In the genomic region with DNA sequence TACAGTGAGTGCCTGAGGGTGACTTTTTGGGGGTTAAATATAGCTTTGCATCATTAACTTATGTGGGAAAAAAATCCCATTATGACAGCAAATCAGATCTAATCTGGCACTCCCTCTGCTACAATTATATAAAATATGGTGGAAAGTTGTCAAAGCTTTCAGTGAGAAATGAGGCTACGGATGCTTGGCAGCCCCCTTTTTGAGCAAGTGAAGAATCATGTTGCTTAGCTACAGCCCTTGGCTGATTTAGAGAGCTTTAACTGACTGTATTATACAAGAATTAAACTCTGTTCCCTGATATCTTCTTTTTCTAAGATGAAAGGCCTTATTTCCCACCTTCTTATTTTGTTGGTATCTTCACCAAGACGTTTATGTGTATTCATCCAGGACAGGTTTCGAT, we compare ENCODE assay signal across 16 cellular contexts. TPM values are rescaled to one million over a fixed set of nuclear protein-coding genes. Genes with fewer than 3 reads are reported as not detected.
A peak's percentile ranks its signal among the peaks of the same experiment; 100 is the strongest.
DNase-seq lines count a peak whose midpoint lies in the region; TF ChIP-seq lines count a peak whose summit lies in the region.
"Had no signal": no experiment of that assay in that cellular context is flagged by ENCODE, and none has a peak within 500 bp of the region (broad histone marks: within the 10 kb centered on the region; RNA-seq: fewer than 3 reads in every experiment).

No MANE protein-coding gene starts in this region.

- DNase-seq in NCI-H1105 treated with DMSO at 0.1 percent for 48 hours (lab: John Stamatoyannopoulos, UW), result peak; percentile 26
- DNase-seq in NCI-H1105 (lab: John Stamatoyannopoulos, UW), result no peak
- DNase-seq in DMS79 treated with DMSO at 0.1 percent for 48 hours (lab: John Stamatoyannopoulos, UW), result peak; percentile 44
- peak in 24 of 42 donors; percentile 8 to 70 (median 39) for DNase-seq in head of caudate nucleus
- peak; percentile 2 for DNase-seq in occipital lobe (lab: John Stamatoyannopoulos, UW)
- DNase-seq in colonic mucosa, result no peak
- DNase-seq in immature natural killer cell, result no peak
- DNase-seq in HEK293T (ENCODE audit: extremely low spot score), result no peak
- DNase-seq: AML-193; CD4-positive, alpha-beta memory T cell had no signal

- H3K36me3 ChIP-seq in colonic mucosa, result no peaks in the 10 kb centered on the region
- H3K36me3 ChIP-seq: BLaER1, HAP-1 had no signal

- no peak overlapping the region for H3K4me3 ChIP-seq in colonic mucosa
- H3K4me3 ChIP-seq: A549, BLaER1, HAP-1 had no signal

- H3K4me1 ChIP-seq in colonic mucosa, result no peaks in the 10 kb centered on the region
- H3K4me1 ChIP-seq: A549, BLaER1, HAP-1 had no signal

- POLR2A ChIA-PET in HEK293T (lab: Yijun Ruan, JAX), result no interaction called here

- no peak overlapping the region for H3K27ac ChIP-seq in colonic mucosa
- H3K27ac ChIP-seq: 22Rv1, A549, BLaER1, HL-60 had no signal

- intact Hi-C loops in head of caudate nucleus (cut with DNase I), result no loop called here
- intact Hi-C loops in colonic mucosa (cut with DNase I), result no loop called here

- TF ChIP-seq CTCF in colonic mucosa (IDR thresholded peaks at IDR 0.05), result no peak

- no peak overlapping the region for H3K4me3 Mint-ChIP-seq in immature natural killer cell
- H3K4me3 Mint-ChIP-seq: CD14-positive monocyte; CD4-positive, alpha-beta memory T cell had no signal

- peaks cover 0 to 2% (median 1%) of the 10 kb centered on the region in 3 donors for H3K27me3 Mint-ChIP-seq in immature natural killer cell (ENCODE audit: low read depth in 3 of 3)

- no peaks in the 10 kb centered on the region for H3K4me1 Mint-ChIP-seq in immature natural killer cell
- H3K4me1 Mint-ChIP-seq: CD14-positive monocyte; CD4-positive, alpha-beta memory T cell had no signal

- H3K9me3 ChIP-seq in colonic mucosa, result no peaks in the 10 kb centered on the region
- H3K9me3 ChIP-seq: A549, BLaER1, HAP-1 had no signal

- H3K9ac ChIP-seq in colonic mucosa (ENCODE audit: low read depth in 2 of 2, low read length in 2 of 2), result no peak overlapping the region
- H3K9ac ChIP-seq: BLaER1 had no signal

- CTCF ChIA-PET in HEK293T (lab: Yijun Ruan, JAX), result no interaction called here

- H3K27me3 ChIP-seq in colonic mucosa, result no peaks in the 10 kb centered on the region
- H3K27me3 ChIP-seq: BLaER1 had no signal

- H3K36me3 Mint-ChIP-seq in immature natural killer cell, result no peaks in the 10 kb centered on the region
- H3K36me3 Mint-ChIP-seq: CD14-positive monocyte; CD4-positive, alpha-beta memory T cell had no signal

- no peak overlapping the region for H3K27ac Mint-ChIP-seq in immature natural killer cell
- H3K27ac Mint-ChIP-seq: CD14-positive monocyte; CD4-positive, alpha-beta memory T cell had no signal

- H3K9me3 Mint-ChIP-seq in immature natural killer cell, result peaks cover 0 to 7% (median under 1%) of the 10 kb centered on the region in 6 donors

TF ChIP-seq in HEK293T, 16 proteins besides CTCF, POLR2A, EP300 and RAD21:
- TF ChIP-seq SUZ12 (IDR thresholded peaks at IDR 0.05) (no peak), NFRKB (IDR thresholded peaks at IDR 0.05) (no peak), ZNF384 (IDR thresholded peaks at IDR 0.05) (no peak), TARDBP (IDR thresholded peaks at IDR 0.05) (no peak), HDGF (IDR thresholded peaks at IDR 0.05; ENCODE audit: borderline replicate concordance) (no peak), LEF1 (IDR thresholded peaks at IDR 0.05; ENCODE audit: borderline replicate concordance) (no peak), FOXK2 (IDR thresholded peaks at IDR 0.05) (no peak), SP1 (IDR thresholded peaks at IDR 0.05) (no peak), ARNT (IDR thresholded peaks at IDR 0.05) (no peak), ELF4 (IDR thresholded peaks at IDR 0.05) (no peak), CTBP1 (IDR thresholded peaks at IDR 0.05; ENCODE audit: borderline replicate concordance) (no peak), FOXA1 (IDR thresholded peaks at IDR 0.05) (no peak), BHLHE40 (IDR thresholded peaks at IDR 0.05; ENCODE audit: borderline replicate concordance) (no peak), FOXM1 (IDR thresholded peaks at IDR 0.05; ENCODE audit: borderline replicate concordance) (no peak), L3MBTL2 (conservative IDR thresholded peaks at IDR 0.05) (no peak)
- TF ChIP-seq, protein P1, sequence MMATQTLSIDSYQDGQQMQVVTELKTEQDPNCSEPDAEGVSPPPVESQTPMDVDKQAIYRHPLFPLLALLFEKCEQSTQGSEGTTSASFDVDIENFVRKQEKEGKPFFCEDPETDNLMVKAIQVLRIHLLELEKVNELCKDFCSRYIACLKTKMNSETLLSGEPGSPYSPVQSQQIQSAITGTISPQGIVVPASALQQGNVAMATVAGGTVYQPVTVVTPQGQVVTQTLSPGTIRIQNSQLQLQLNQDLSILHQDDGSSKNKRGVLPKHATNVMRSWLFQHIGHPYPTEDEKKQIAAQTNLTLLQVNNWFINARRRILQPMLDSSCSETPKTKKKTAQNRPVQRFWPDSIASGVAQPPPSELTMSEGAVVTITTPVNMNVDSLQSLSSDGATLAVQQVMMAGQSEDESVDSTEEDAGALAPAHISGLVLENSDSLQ (IDR thresholded peaks at IDR 0.05), result no peak

RNA-seq across cellular contexts. Expression of a gene that starts 57.4 kb away (rescaled TPM):
- total RNA-seq in occipital lobe (6.1 TPM), colonic mucosa (under 1 TPM; 0.07 to 0.16 TPM)
- polyA plus RNA-seq in immature natural killer cell, result not detected
- total RNA-seq: CD4-positive, alpha-beta memory T cell had no signal
- polyA plus RNA-seq: CD14-positive monocyte; CD4-positive, alpha-beta memory T cell had no signal

Comparison
In these comparisons a context has a peak if more than half of its experiments do, and no peak if none do; other contexts are left out.
1. DNase-seq: peak in NCI-H1105 treated with DMSO at 0.1 percent for 48 hours (single experiment), DMS79 treated with DMSO at 0.1 percent for 48 hours (single experiment), head of caudate nucleus (24 of 42) and occipital lobe (single experiment); none in NCI-H1105 (single experiment), colonic mucosa (single experiment), immature natural killer cell (0 of 3) and HEK293T (single experiment).